15 cellular contexts compared by ENCODE assay signal in genomic region chr17:6110088-6110487, GRCh38. TPM values are rescaled to one million over a fixed set of nuclear protein-coding genes. Genes with fewer than 3 reads are reported as not detected.
DNase-seq lines count a peak whose midpoint lies in the region; ATAC-seq and TF ChIP-seq lines count a peak whose summit lies in the region.
"Had no signal": no experiment of that assay in that cellular context is flagged by ENCODE, and none has a peak within 500 bp of the region (broad histone marks: within the 10 kb centered on the region; RNA-seq: fewer than 3 reads in every experiment).

No MANE protein-coding gene starts in this region.

- peaks cover 0 to 36% (median 4%) of the 10 kb centered on the region in 4 donors for H3K4me1 ChIP-seq in Peyer's patch

- no peaks in the 10 kb centered on the region for H3K36me3 ChIP-seq in Peyer's patch

- no peak for DNase-seq in activated naive CD4-positive, alpha-beta T cell treated with anti-CD3 and anti-CD28 coated beads, Interleukin-2, amount 50 U/mL, for 72 hours (ENCODE audit: low spot score in 2 of 2)
- no peak for DNase-seq in activated naive CD4-positive, alpha-beta T cell treated with anti-CD3 and anti-CD28 coated beads, Interleukin-2, amount 50 U/mL, for 16 hours
- DNase-seq in Peyer's patch (peak in 1 of 3 donors; percentile 68), left lobe of liver (ENCODE audit: low spot score) (peak; percentile 32), NCI-H446 (lab: John Stamatoyannopoulos, UW) (no peak)
- no peak for DNase-seq in stimulated activated naive CD8-positive, alpha-beta T cell treated with anti-CD3 and anti-CD28 coated beads, Interleukin-15, amount 100 ng/mL, for 72 hours
- DNase-seq in activated T-cell treated with anti-CD3 and anti-CD28 coated beads, Interleukin-2, amount 50 U/mL, for 24 hours: no peak
- DNase-seq: AML-193, DMS79, GDM1, NCI-H146, NCI-H2081 treated with DMSO at 0.1 percent for 48 hours, NCI-H526 had no signal

- no peaks in the 10 kb centered on the region for H3K9me3 ChIP-seq in Peyer's patch

- H3K9me3 Mint-ChIP-seq in activated naive CD4-positive, alpha-beta T cell treated with anti-CD3 and anti-CD28 coated beads, Interleukin-2, amount 50 U/mL, for 72 hours: peaks cover 0 to 5% of the 10 kb centered on the region in 2 donors
- H3K9me3 Mint-ChIP-seq in stimulated activated naive CD8-positive, alpha-beta T cell treated with anti-CD3 and anti-CD28 coated beads, Interleukin-15, amount 100 ng/mL, for 72 hours: peaks cover 0 to 7% of the 10 kb centered on the region in 2 donors
- H3K9me3 Mint-ChIP-seq in activated T-cell treated with anti-CD3 and anti-CD28 coated beads, Interleukin-2, amount 50 U/mL, for 24 hours: no peaks in the 10 kb centered on the region

- peaks cover 26% of the 10 kb centered on the region for H3K27me3 Mint-ChIP-seq in stimulated activated naive CD8-positive, alpha-beta T cell treated with anti-CD3 and anti-CD28 coated beads, Interleukin-15, amount 100 ng/mL, for 72 hours
- H3K27me3 Mint-ChIP-seq in activated T-cell treated with anti-CD3 and anti-CD28 coated beads, Interleukin-2, amount 50 U/mL, for 24 hours: peaks cover 29% of the 10 kb centered on the region

- H3K4me3 Mint-ChIP-seq in stimulated activated naive CD8-positive, alpha-beta T cell treated with anti-CD3 and anti-CD28 coated beads, Interleukin-15, amount 100 ng/mL, for 72 hours: no peak overlapping the region
- H3K4me3 Mint-ChIP-seq in activated T-cell treated with anti-CD3 and anti-CD28 coated beads, Interleukin-2, amount 50 U/mL, for 24 hours: no peak overlapping the region

- ATAC-seq in activated naive CD4-positive, alpha-beta T cell treated with anti-CD3 and anti-CD28 coated beads, Interleukin-2, amount 50 U/mL, for 72 hours: peak; percentile 53 to 90
- ATAC-seq in left lobe of liver (no peak), HG03139 (IDR thresholded peaks at IDR 0.05; ENCODE audit: unreplicated experiment) (no peak)
- ATAC-seq in stimulated activated naive CD8-positive, alpha-beta T cell treated with anti-CD3 and anti-CD28 coated beads, Interleukin-15, amount 100 ng/mL, for 72 hours: peak; percentile 35
- ATAC-seq: K562 had no signal

- no peak for TF ChIP-seq CTCF in Peyer's patch (IDR thresholded peaks at IDR 0.05)

- no peak overlapping the region for H3K27ac Mint-ChIP-seq in activated naive CD4-positive, alpha-beta T cell treated with anti-CD3 and anti-CD28 coated beads, Interleukin-2, amount 50 U/mL, for 72 hours
- H3K27ac Mint-ChIP-seq in stimulated activated naive CD8-positive, alpha-beta T cell treated with anti-CD3 and anti-CD28 coated beads, Interleukin-15, amount 100 ng/mL, for 72 hours: no peak overlapping the region
- no peak overlapping the region for H3K27ac Mint-ChIP-seq in activated T-cell treated with anti-CD3 and anti-CD28 coated beads, Interleukin-2, amount 50 U/mL, for 24 hours

- no peak overlapping the region for H3K4me3 ChIP-seq in Peyer's patch
- H3K4me3 ChIP-seq: K562 had no signal

- no peak for TF ChIP-seq POLR2A in Peyer's patch (IDR thresholded peaks at IDR 0.05)

- peak overlapping the region in 3 of 4 donors; percentile 22 to 92 (median 51) for H3K27ac ChIP-seq in Peyer's patch

- peaks cover 13% of the 10 kb centered on the region for H3K4me1 Mint-ChIP-seq in stimulated activated naive CD8-positive, alpha-beta T cell treated with anti-CD3 and anti-CD28 coated beads, Interleukin-15, amount 100 ng/mL, for 72 hours
- H3K4me1 Mint-ChIP-seq in activated T-cell treated with anti-CD3 and anti-CD28 coated beads, Interleukin-2, amount 50 U/mL, for 24 hours (ENCODE audit: low read depth): peaks cover 6% of the 10 kb centered on the region

- no peaks in the 10 kb centered on the region for H3K36me3 Mint-ChIP-seq in activated naive CD4-positive, alpha-beta T cell treated with anti-CD3 and anti-CD28 coated beads, Interleukin-2, amount 50 U/mL, for 72 hours
- no peaks in the 10 kb centered on the region for H3K36me3 Mint-ChIP-seq in activated T-cell treated with anti-CD3 and anti-CD28 coated beads, Interleukin-2, amount 50 U/mL, for 24 hours (ENCODE audit: low read depth)

- no peaks in the 10 kb centered on the region for H3K27me3 ChIP-seq in Peyer's patch

RNA-seq across cellular contexts. Expression of gene WSCD1, which starts 39.9 kb away (rescaled TPM):
- under 1 TPM in 1 of 2 donors, not detected in 1; 0.37 TPM for total RNA-seq in activated naive CD4-positive, alpha-beta T cell treated with anti-CD3 and anti-CD28 coated beads, Interleukin-2, amount 50 U/mL, for 72 hours
- total RNA-seq in Peyer's patch (10 to 100 TPM in 3 of 4 donors, 1 to 10 TPM in 1; 5.8 to 47.3 (median 42.9) TPM), left lobe of liver (2.9 TPM)
- total RNA-seq: K562 had no signal

Comparison
In these comparisons a context has a peak if more than half of its experiments do, and no peak if none do; other contexts are left out.
1. ATAC-seq: peak in activated naive CD4-positive, alpha-beta T cell treated with anti-CD3 and anti-CD28 coated beads, Interleukin-2, amount 50 U/mL, for 72 hours (2 of 2) and stimulated activated naive CD8-positive, alpha-beta T cell treated with anti-CD3 and anti-CD28 coated beads, Interleukin-15, amount 100 ng/mL, for 72 hours (single experiment); none in left lobe of liver (single experiment) and HG03139 (single experiment).